In the genomic region with DNA sequence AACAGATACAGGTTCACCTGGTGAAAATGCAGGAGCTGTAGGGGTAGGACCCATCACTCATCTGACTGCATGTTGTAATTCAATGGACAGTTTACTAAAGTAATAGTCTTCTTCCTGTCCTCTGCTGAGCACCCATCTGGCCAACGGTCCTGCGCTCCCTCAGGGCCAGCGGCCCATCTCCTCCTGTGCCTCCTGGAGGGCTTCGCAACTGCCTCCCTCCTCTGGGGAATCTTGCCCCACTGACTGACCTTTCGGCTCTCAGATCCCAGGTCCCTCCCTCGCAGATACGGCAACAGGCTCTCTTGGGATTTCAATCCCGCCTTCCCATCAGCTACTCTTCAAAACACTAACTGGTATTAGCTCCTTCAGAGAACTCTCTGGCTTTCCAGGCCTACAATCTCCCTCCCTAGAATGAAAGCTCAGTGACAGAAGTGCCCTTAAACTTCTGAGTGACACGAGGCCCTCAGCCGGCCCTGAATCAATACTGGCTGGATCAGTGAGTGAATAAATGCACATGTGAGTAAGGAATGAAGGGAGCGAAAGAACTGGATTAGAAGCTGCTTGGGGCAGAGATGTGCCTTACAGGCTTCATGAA, we compare ENCODE assay signal across 8 cellular contexts. TPM values are rescaled to one million over a fixed set of nuclear protein-coding genes. Genes with fewer than 3 reads are reported as not detected.
DNase-seq lines count a peak whose midpoint lies in the region; ATAC-seq and TF ChIP-seq lines count a peak whose summit lies in the region.

No MANE protein-coding gene starts in this region.

- DNase-seq in Caco-2 (no peak), MM.1S (no peak), dorsolateral prefrontal cortex (no peak), osteoblast (ENCODE audit: insufficient read length, low spot score, missing footprints) (no peak), NCI-H1436 treated with DMSO at 0.1 percent for 48 hours (lab: John Stamatoyannopoulos, UW) (no peak), epidermal melanocyte (ENCODE audit: insufficient read length, low spot score) (no peak)

- peaks cover 19% of the 10 kb centered on the region for H3K4me1 Mint-ChIP-seq in Caco-2 (ENCODE audit: low read depth, unreplicated experiment)

- no peaks in the 10 kb centered on the region for H4K20me1 ChIP-seq in MM.1S (ENCODE audit: insufficient read depth, low read length)
- H4K20me1 ChIP-seq in osteoblast (ENCODE audit: insufficient read depth, low read length): no peaks in the 10 kb centered on the region

- H3K27me3 ChIP-seq in Caco-2 (replicated peaks; ENCODE audit: control insufficient read depth, insufficient read depth, low read length) (no peaks in the 10 kb centered on the region), MM.1S (replicated peaks; ENCODE audit: insufficient read depth, low read length) (no peaks in the 10 kb centered on the region), dorsolateral prefrontal cortex (no peaks in the 10 kb centered on the region), osteoblast (ENCODE audit: insufficient read depth, low read length) (no peaks in the 10 kb centered on the region)

- intact Hi-C loops in Caco-2 (cut with micrococcal nuclease; ENCODE audit: unreplicated experiment): loop anchor here (2.0 kb wide), 1 partner anchor 23 kb away; no protein-coding TSS in a partner anchor
- intact Hi-C loops in dorsolateral prefrontal cortex (cut with DNase I): loop anchor here (2.0 to 5.0 kb wide), 4 partner anchors 93 to 173 kb away; partner anchors contain the start of genes RASD1 (in 2 of the 2) and MED9 (in 1 of the 2)

- no peaks in the 10 kb centered on the region; the same call in 1 of the 2 replicates for H3F3A ChIP-seq in MM.1S (ENCODE audit: insufficient read depth, low read length)

- peaks cover 16% of the 10 kb centered on the region; the same call in 1 of the 2 replicates for H3K79me2 ChIP-seq in MM.1S (ENCODE audit: low read length)
- H3K79me2 ChIP-seq in osteoblast (ENCODE audit: insufficient read depth, low read length): peaks cover 39% of the 10 kb centered on the region

- H3K27ac Mint-ChIP-seq in Caco-2 (ENCODE audit: unreplicated experiment): peak overlapping the region; percentile 85

- TF ChIP-seq CTCF in Caco-2 (IDR thresholded peaks at IDR 0.05; ENCODE audit: insufficient read depth in 1 of 2, low read depth in 1 of 2, low read length in 1 of 2, severe bottlenecking in 1 of 2, unreplicated experiment in 1 of 2) (no peak), MM.1S (IDR thresholded peaks at IDR 0.05; ENCODE audit: low read length) (no peak), dorsolateral prefrontal cortex (IDR thresholded peaks at IDR 0.05 in 54 of 56, conservative IDR thresholded peaks at IDR 0.05 in 2 of 56; ENCODE audit: low read depth in 1 of 56, partially characterized antibody in 56 of 56) (no peak), osteoblast (IDR thresholded peaks at IDR 0.05; ENCODE audit: extremely low read depth, low read depth, low read length) (no peak)

- H3K36me3 ChIP-seq in Caco-2 (ENCODE audit: control insufficient read depth, insufficient read depth, low read length): no peaks in the 10 kb centered on the region; the same call in 1 of the 2 replicates
- H3K36me3 ChIP-seq in MM.1S (replicated peaks; ENCODE audit: insufficient read depth, low read length): no peaks in the 10 kb centered on the region
- H3K36me3 ChIP-seq in osteoblast (ENCODE audit: insufficient read depth, low read length): no peaks in the 10 kb centered on the region

- peaks cover 8% of the 10 kb centered on the region for H3K36me3 Mint-ChIP-seq in Caco-2 (ENCODE audit: insufficient read depth, unreplicated experiment)

- ATAC-seq in HG03039 (IDR thresholded peaks at IDR 0.05; ENCODE audit: unreplicated experiment): no peak
- ATAC-seq in GM19035 (IDR thresholded peaks at IDR 0.05; ENCODE audit: unreplicated experiment): no peak

- peak overlapping the region; percentile 94 for H3K4me3 Mint-ChIP-seq in Caco-2 (ENCODE audit: unreplicated experiment)

- peak overlapping the region; percentile 51 for H3K4me3 ChIP-seq in Caco-2 (ENCODE audit: low read depth, low read length)
- peak overlapping the region; percentile 91; the same call in 1 of the 2 replicates for H3K4me3 ChIP-seq in MM.1S (ENCODE audit: low read length)
- H3K4me3 ChIP-seq in dorsolateral prefrontal cortex: peak overlapping the region; percentile 66 to 100 (median 95)
- peak overlapping the region; percentile 95 for H3K4me3 ChIP-seq in osteoblast (ENCODE audit: insufficient read depth, low read length)

- peak overlapping the region; percentile 91; the same call in 1 of the 2 replicates for H2AFZ ChIP-seq in MM.1S (ENCODE audit: low read length)
- peak overlapping the region; percentile 94 for H2AFZ ChIP-seq in osteoblast (ENCODE audit: low read length)

- no peaks in the 10 kb centered on the region for H3K27me3 Mint-ChIP-seq in Caco-2 (ENCODE audit: insufficient read depth, unreplicated experiment)

- no TSS peak for BruUV-seq in Caco-2 (replicated peaks; lab: Mats Ljungman, UMichigan)

- no peak overlapping the region for H3K27ac ChIP-seq in MM.1S (ENCODE audit: low read length)
- H3K27ac ChIP-seq in dorsolateral prefrontal cortex: peak overlapping the region in 52 of 59 donors; percentile 21 to 95 (median 88)
- H3K27ac ChIP-seq in osteoblast (ENCODE audit: low read depth, low read length): peak overlapping the region; percentile 86

- H3K9me2 ChIP-seq in MM.1S (replicated peaks; ENCODE audit: insufficient read depth, low read length): no peaks in the 10 kb centered on the region

- peaks cover 14% of the 10 kb centered on the region for H3K4me1 ChIP-seq in Caco-2
- H3K4me1 ChIP-seq in MM.1S (ENCODE audit: low read length): no peaks in the 10 kb centered on the region
- H3K4me1 ChIP-seq in osteoblast (ENCODE audit: insufficient read depth, low read length): peaks cover 22% of the 10 kb centered on the region

- POLR2A ChIA-PET in Caco-2 (lab: Charles Lee): interaction anchor here (0.5 to 0.7 kb wide), 2 partner anchors 10 to 53 kb away, joined by 3 read pairs; no protein-coding TSS in a partner anchor

- H3K4me2 ChIP-seq in MM.1S (ENCODE audit: low read depth, low read length) (peak overlapping the region; percentile 76), osteoblast (ENCODE audit: insufficient read depth, low read length) (peak overlapping the region; percentile 99)

- no peaks in the 10 kb centered on the region for H3K9me3 ChIP-seq in Caco-2
- H3K9me3 ChIP-seq in MM.1S (replicated peaks; ENCODE audit: insufficient read depth, low read length): no peaks in the 10 kb centered on the region
- H3K9me3 ChIP-seq in osteoblast (ENCODE audit: low read depth, low read length): no peaks in the 10 kb centered on the region

- peak overlapping the region; percentile 86; the same call in 1 of the 2 replicates for H3K9ac ChIP-seq in MM.1S (ENCODE audit: low read length)

- H3K9me3 Mint-ChIP-seq in Caco-2 (ENCODE audit: unreplicated experiment): peaks cover 9% of the 10 kb centered on the region

- CTCF ChIA-PET in Caco-2 (lab: Charles Lee): interaction anchor here (2.0 to 3.0 kb wide), 2 partner anchors 24 to 94 kb away, joined by 12 to 17 read pairs; partner anchors contain the start of gene RASD1

RNA-seq across cellular contexts. Expression of gene PEMT, which starts 1.3 kb away (rescaled TPM):
- total RNA-seq in Caco-2 (2022) (29.5 and 32.1 TPM in 2 replicates), dorsolateral prefrontal cortex (10 to 100 TPM; 11.4 to 41.9 (median 24.7) TPM), osteoblast (25.3 and 26.4 TPM in 2 replicates)
